ENCODE assay signal across 14 cellular contexts in the genomic region with DNA sequence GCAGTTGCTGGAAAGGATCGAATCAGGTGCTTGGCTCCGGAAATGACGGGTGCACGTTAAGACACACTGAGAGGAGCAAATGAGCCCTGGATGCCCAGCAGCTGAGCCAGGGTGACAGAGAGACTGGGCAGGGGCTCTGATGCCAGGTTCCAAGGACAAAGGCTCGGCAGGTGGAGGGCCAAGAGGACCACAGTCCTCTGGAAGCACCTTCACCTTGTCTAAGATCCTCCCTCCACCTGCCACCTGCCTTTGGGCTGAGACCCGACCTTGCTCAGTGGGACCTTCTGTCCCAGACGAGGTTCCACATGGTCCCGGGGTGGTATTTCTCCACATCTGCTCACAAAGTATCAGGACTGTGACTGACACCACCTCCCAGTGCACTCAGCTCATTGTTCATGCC. TPM values are rescaled to one million over a fixed set of nuclear protein-coding genes. Genes with fewer than 3 reads are reported as not detected.
"Had no signal": no experiment of that assay in that cellular context is flagged by ENCODE, and none has a peak within 500 bp of the region (broad histone marks: within the 10 kb centered on the region; RNA-seq: fewer than 3 reads in every experiment).

No MANE protein-coding gene starts in this region.

- H3K36me3 Mint-ChIP-seq: natural killer cell treated with Interleukin-12 subunit alpha and Interleukin-12 subunit beta and Interleukin-15 and Interleukin-18, amount 100 ng/mL, for 72 hours had no signal

- H3K9ac ChIP-seq: parathyroid adenoma had no signal

- H3K27ac ChIP-seq: ascending aorta, gastroesophageal sphincter, parathyroid adenoma, upper lobe of right lung had no signal

- H3K4me1 ChIP-seq: parathyroid adenoma, upper lobe of right lung had no signal

- DNase-seq: activated CD4-positive, alpha-beta T cell treated with anti-CD3 and anti-CD28 coated beads, Interleukin-2, amount 50 U/mL, for 48 hours; activated T-cell treated with anti-CD3 and anti-CD28 coated beads, Interleukin-2, amount 50 U/mL, for 72 hours; effector CD4-positive, alpha-beta T cell; hippocampal formation; stimulated activated CD4-positive, alpha-beta T cell treated with anti-CD3 and anti-CD28 coated beads, Interleukin-15, amount 100 ng/mL, for 24 hours; stimulated activated CD4-positive, alpha-beta T cell treated with anti-CD3 and anti-CD28 coated beads, Interleukin-4, amount 100 ng/mL, for 24 hours; upper lobe of right lung had no signal

- ATAC-seq: activated CD4-positive, CD25-positive, alpha-beta regulatory T cell treated with anti-CD3 and anti-CD28 coated beads, Interleukin-2, amount 50 U/mL, for 24 hours; activated T-cell treated with anti-CD3 and anti-CD28 coated beads, Interleukin-2, amount 50 U/mL, for 72 hours; gastroesophageal sphincter; natural killer cell treated with Interleukin-12 subunit alpha and Interleukin-12 subunit beta and Interleukin-15 and Interleukin-18, amount 100 ng/mL, for 72 hours; upper lobe of right lung had no signal

- H3K4me3 ChIP-seq: upper lobe of right lung had no signal

- H3K36me3 ChIP-seq: ascending aorta, gastroesophageal sphincter, upper lobe of right lung had no signal

- H3K9me3 ChIP-seq: ascending aorta, gastroesophageal sphincter, upper lobe of right lung had no signal

- H3K4me3 Mint-ChIP-seq: activated T-cell treated with anti-CD3 and anti-CD28 coated beads, Interleukin-2, amount 50 U/mL, for 72 hours; natural killer cell treated with Interleukin-12 subunit alpha and Interleukin-12 subunit beta and Interleukin-15 and Interleukin-18, amount 100 ng/mL, for 72 hours; stimulated activated naive CD8-positive, alpha-beta T cell treated with anti-CD3 and anti-CD28 coated beads, Interleukin-15, Interleukin-2, amounts not matched to agents 100 ng/mL and 50 ng/mL, for 24 hours had no signal

- H3K9me3 Mint-ChIP-seq: activated T-cell treated with anti-CD3 and anti-CD28 coated beads, Interleukin-2, amount 50 U/mL, for 72 hours; natural killer cell treated with Interleukin-12 subunit alpha and Interleukin-12 subunit beta and Interleukin-15 and Interleukin-18, amount 100 ng/mL, for 72 hours; stimulated activated naive CD8-positive, alpha-beta T cell treated with anti-CD3 and anti-CD28 coated beads, Interleukin-15, Interleukin-2, amounts not matched to agents 100 ng/mL and 50 ng/mL, for 24 hours had no signal

- H3K27ac Mint-ChIP-seq: activated T-cell treated with anti-CD3 and anti-CD28 coated beads, Interleukin-2, amount 50 U/mL, for 72 hours; natural killer cell treated with Interleukin-12 subunit alpha and Interleukin-12 subunit beta and Interleukin-15 and Interleukin-18, amount 100 ng/mL, for 72 hours; stimulated activated naive CD8-positive, alpha-beta T cell treated with anti-CD3 and anti-CD28 coated beads, Interleukin-15, Interleukin-2, amounts not matched to agents 100 ng/mL and 50 ng/mL, for 24 hours had no signal

RNA-seq across cellular contexts. Expression of a gene that starts 1.0 kb away (rescaled TPM):
- total RNA-seq: activated T-cell treated with anti-CD3 and anti-CD28 coated beads, Interleukin-2, amount 50 U/mL, for 72 hours; natural killer cell treated with Interleukin-12 subunit alpha and Interleukin-12 subunit beta and Interleukin-15 and Interleukin-18, amount 100 ng/mL, for 72 hours; T-helper 2 cell treated with Interferon-gamma antibody and Interleukin-4, amounts not matched to agents 100 ng/mL and 5 ng/mL, for 36 hours had no signal
